23 cellular contexts compared by ENCODE assay signal in the genomic region with DNA sequence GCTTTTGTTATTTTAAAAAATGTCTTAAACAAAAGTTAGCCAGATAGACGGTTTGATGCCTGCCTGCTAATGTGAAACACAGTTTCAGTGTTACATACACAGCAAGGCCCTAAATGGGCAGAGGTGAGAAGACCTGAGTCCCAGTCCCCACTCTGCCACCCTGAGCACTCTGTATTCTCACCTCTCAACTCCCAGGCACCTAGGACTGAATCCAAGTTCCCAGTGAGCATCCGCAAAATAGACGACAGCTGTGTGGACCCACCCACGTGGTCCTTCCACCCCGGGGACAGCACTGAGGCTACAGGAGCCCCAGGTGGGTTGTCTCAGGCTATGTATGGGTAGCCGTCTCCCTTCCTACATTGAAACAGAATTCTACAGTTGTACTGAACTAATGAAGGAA.
DNase-seq lines count a peak whose midpoint lies in the region; ATAC-seq, FAIRE-seq and TF ChIP-seq lines count a peak whose summit lies in the region.
"Had no signal": no experiment of that assay in that cellular context is flagged by ENCODE, and none has a peak within 500 bp of the region (broad histone marks: within the 10 kb centered on the region; RNA-seq: fewer than 3 reads in every experiment).

No MANE protein-coding gene starts in this region.

- H3K4me3 Mint-ChIP-seq in progenitor cell of endocrine pancreas (ENCODE audit: low read depth), result peak overlapping the region; percentile 64
- H3K4me3 Mint-ChIP-seq: T-helper 1 cell treated with Interleukin-12 subunit alpha and Interleukin-12 subunit beta and Interleukin-4 antibody, amounts not matched to agents 30 μg/mL and 1 μg/mL, for 36 hours had no signal

- no peak for TF ChIP-seq EP300 in A549 (IDR thresholded peaks at IDR 0.05)

- POLR2A ChIA-PET in A549 (lab: Yijun Ruan, JAX), result no interaction called here

- CTCF ChIA-PET in A549 (lab: Yijun Ruan, JAX), result interaction anchor here (1.3 to 1.8 kb wide), 2 partner anchors 11 to 97 kb away, joined by 3 to 8 read pairs; no protein-coding TSS in a partner anchor

- TF ChIP-seq CTCF in A549 (IDR thresholded peaks at IDR 0.05) (no peak), progenitor cell of endocrine pancreas (IDR thresholded peaks at IDR 0.05; ENCODE audit: unreplicated experiment) (no peak)

- H3K9me3 ChIP-seq in A549 (no peaks in the 10 kb centered on the region), right cardiac atrium (ENCODE audit: control insufficient read depth, low read length) (no peaks in the 10 kb centered on the region)
- H3K9me3 ChIP-seq: SJSA1, testis had no signal

- ATAC-seq in A549, result no peak
- peak in 1 of 2 donors; percentile 18 for ATAC-seq in right cardiac atrium
- no peak for ATAC-seq in GM21576 (IDR thresholded peaks at IDR 0.05; ENCODE audit: unreplicated experiment)
- ATAC-seq in GM18498 (IDR thresholded peaks at IDR 0.05; ENCODE audit: unreplicated experiment), result no peak

- intact Hi-C loops in right cardiac atrium (cut with DNase I), result no loop called here

- peak overlapping the region; percentile 56; the same call in 1 of the 3 replicates for H3K4me2 ChIP-seq in A549

- no peak for FAIRE-seq in A549 (lab: Jason Lieb, UNC)
- FAIRE-seq: frontal cortex, GM19239, H1 had no signal

- H3K27ac ChIP-seq in A549, result 0 out of 6 replicates have a peak overlapping the region, but pooled peaks of 1 of the 2 experiments have one; percentile 36
- peak overlapping the region; percentile 93 for H3K27ac ChIP-seq in right cardiac atrium (ENCODE audit: low read length)
- H3K27ac ChIP-seq: dorsolateral prefrontal cortex, SJSA1, testis, WERI-Rb-1 had no signal

- H3K36me3 Mint-ChIP-seq in progenitor cell of endocrine pancreas (ENCODE audit: insufficient read depth), result peaks cover 19% of the 10 kb centered on the region

- H3K4me1 Mint-ChIP-seq in progenitor cell of endocrine pancreas (ENCODE audit: low read depth), result peaks cover 49% of the 10 kb centered on the region

- no peaks in the 10 kb centered on the region for H3K27me3 ChIP-seq in right cardiac atrium (ENCODE audit: control insufficient read depth, insufficient read depth)
- H3K27me3 ChIP-seq: cardiac muscle cell, dorsolateral prefrontal cortex, SJSA1, testis had no signal

- no peak overlapping the region for H3K4me3 ChIP-seq in A549
- no peak overlapping the region for H3K4me3 ChIP-seq in right cardiac atrium (ENCODE audit: low read length)
- H3K4me3 ChIP-seq: cardiac muscle cell, dorsolateral prefrontal cortex, SJSA1, testis had no signal

- peak overlapping the region; percentile 95 for H3K27ac Mint-ChIP-seq in progenitor cell of endocrine pancreas
- H3K27ac Mint-ChIP-seq: T-helper 1 cell treated with Interleukin-12 subunit alpha and Interleukin-12 subunit beta and Interleukin-4 antibody, amounts not matched to agents 30 μg/mL and 1 μg/mL, for 36 hours had no signal

- peaks cover 11% of the 10 kb centered on the region for H3K4me1 ChIP-seq in A549
- peaks cover 8% of the 10 kb centered on the region for H3K4me1 ChIP-seq in right cardiac atrium (ENCODE audit: control insufficient read depth, insufficient read depth, low read length)
- H3K4me1 ChIP-seq: SJSA1 had no signal

- H3K27me3 Mint-ChIP-seq in progenitor cell of endocrine pancreas, result no peaks in the 10 kb centered on the region

- 85% methylated on average over 6 of the region's 6 CpGs for WGBS in A549 (ENCODE audit: missing lambda C conversion rate)
- 79% methylated on average over 6 of the region's 6 CpGs for WGBS in right cardiac atrium

- no peaks in the 10 kb centered on the region for H3K9me3 Mint-ChIP-seq in progenitor cell of endocrine pancreas (ENCODE audit: low read depth)
- H3K9me3 Mint-ChIP-seq: T-helper 1 cell treated with Interleukin-12 subunit alpha and Interleukin-12 subunit beta and Interleukin-4 antibody, amounts not matched to agents 30 μg/mL and 1 μg/mL, for 36 hours had no signal

- TF ChIP-seq RAD21 in A549 (conservative IDR thresholded peaks at IDR 0.05 in 1 of 2, IDR thresholded peaks at IDR 0.05 in 1 of 2), result no peak

- TF ChIP-seq POLR2A in A549 (IDR thresholded peaks at IDR 0.05; ENCODE audit: low read length), result no peak

- no peak for DNase-seq in A549 (ENCODE audit: low read depth in 1 of 2, low spot score in 1 of 2)
- DNase-seq in NCI-H69 (lab: John Stamatoyannopoulos, UW), result peak; percentile 54
- DNase-seq in right cardiac atrium, result no peak
- DNase-seq in progenitor cell of endocrine pancreas (ENCODE audit: low spot score, unreplicated experiment), result no peak
- no peak for DNase-seq in medulla oblongata (ENCODE audit: extremely low spot score)
- DNase-seq in activated CD4-positive, alpha-beta T cell treated with anti-CD3 and anti-CD28 coated beads for 4 hours, result no peak
- DNase-seq: activated CD4-positive, alpha-beta T cell treated with anti-CD3 and anti-CD28 coated beads, Interleukin-2, amount 50 U/mL, for 48 hours; amniotic stem cell; DMS 273 treated with DMSO at 0.1 percent for 48 hours; dorsolateral prefrontal cortex; GDM1; KG1; NCI-H1694 treated with DMSO at 0.1 percent for 48 hours; testis had no signal

TF ChIP-seq in A549, 52 proteins besides CTCF, POLR2A, EP300 and RAD21:
- TF ChIP-seq HEYL (CRISPR knock-in tag; IDR thresholded peaks at IDR 0.05) (no peak), CHD4 (IDR thresholded peaks at IDR 0.05; ENCODE audit: borderline replicate concordance) (no peak), ESRRA (IDR thresholded peaks at IDR 0.05; ENCODE audit: borderline replicate concordance, low read length) (no peak), MYC (IDR thresholded peaks at IDR 0.05; ENCODE audit: borderline replicate concordance, low read length) (no peak), HDAC2 (IDR thresholded peaks at IDR 0.05) (no peak), POLR2AphosphoS2 (conservative IDR thresholded peaks at IDR 0.05; ENCODE audit: low read length) (no peak), PHF8 (IDR thresholded peaks at IDR 0.05; ENCODE audit: borderline replicate concordance, low read depth) (no peak), NPAS2 (CRISPR knock-in tag; IDR thresholded peaks at IDR 0.05; ENCODE audit: borderline replicate concordance) (no peak), SMC3 (IDR thresholded peaks at IDR 0.05) (no peak)
- TF ChIP-seq, protein P1, sequence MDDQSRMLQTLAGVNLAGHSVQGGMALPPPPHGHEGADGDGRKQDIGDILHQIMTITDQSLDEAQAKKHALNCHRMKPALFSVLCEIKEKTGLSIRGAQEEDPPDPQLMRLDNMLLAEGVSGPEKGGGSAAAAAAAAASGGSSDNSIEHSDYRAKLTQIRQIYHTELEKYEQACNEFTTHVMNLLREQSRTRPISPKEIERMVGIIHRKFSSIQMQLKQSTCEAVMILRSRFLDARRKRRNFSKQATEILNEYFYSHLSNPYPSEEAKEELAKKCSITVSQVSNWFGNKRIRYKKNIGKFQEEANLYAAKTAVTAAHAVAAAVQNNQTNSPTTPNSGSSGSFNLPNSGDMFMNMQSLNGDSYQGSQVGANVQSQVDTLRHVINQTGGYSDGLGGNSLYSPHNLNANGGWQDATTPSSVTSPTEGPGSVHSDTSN (IDR thresholded peaks at IDR 0.05), result no peak
- TF ChIP-seq, protein P2, sequence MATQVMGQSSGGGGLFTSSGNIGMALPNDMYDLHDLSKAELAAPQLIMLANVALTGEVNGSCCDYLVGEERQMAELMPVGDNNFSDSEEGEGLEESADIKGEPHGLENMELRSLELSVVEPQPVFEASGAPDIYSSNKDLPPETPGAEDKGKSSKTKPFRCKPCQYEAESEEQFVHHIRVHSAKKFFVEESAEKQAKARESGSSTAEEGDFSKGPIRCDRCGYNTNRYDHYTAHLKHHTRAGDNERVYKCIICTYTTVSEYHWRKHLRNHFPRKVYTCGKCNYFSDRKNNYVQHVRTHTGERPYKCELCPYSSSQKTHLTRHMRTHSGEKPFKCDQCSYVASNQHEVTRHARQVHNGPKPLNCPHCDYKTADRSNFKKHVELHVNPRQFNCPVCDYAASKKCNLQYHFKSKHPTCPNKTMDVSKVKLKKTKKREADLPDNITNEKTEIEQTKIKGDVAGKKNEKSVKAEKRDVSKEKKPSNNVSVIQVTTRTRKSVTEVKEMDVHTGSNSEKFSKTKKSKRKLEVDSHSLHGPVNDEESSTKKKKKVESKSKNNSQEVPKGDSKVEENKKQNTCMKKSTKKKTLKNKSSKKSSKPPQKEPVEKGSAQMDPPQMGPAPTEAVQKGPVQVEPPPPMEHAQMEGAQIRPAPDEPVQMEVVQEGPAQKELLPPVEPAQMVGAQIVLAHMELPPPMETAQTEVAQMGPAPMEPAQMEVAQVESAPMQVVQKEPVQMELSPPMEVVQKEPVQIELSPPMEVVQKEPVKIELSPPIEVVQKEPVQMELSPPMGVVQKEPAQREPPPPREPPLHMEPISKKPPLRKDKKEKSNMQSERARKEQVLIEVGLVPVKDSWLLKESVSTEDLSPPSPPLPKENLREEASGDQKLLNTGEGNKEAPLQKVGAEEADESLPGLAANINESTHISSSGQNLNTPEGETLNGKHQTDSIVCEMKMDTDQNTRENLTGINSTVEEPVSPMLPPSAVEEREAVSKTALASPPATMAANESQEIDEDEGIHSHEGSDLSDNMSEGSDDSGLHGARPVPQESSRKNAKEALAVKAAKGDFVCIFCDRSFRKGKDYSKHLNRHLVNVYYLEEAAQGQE (IDR thresholded peaks at IDR 0.05), result no peak
- TF ChIP-seq, protein P3, sequence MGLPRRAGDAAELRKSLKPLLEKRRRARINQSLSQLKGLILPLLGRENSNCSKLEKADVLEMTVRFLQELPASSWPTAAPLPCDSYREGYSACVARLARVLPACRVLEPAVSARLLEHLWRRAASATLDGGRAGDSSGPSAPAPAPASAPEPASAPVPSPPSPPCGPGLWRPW (IDR thresholded peaks at IDR 0.05), result no peak
- TF ChIP-seq, protein P4, sequence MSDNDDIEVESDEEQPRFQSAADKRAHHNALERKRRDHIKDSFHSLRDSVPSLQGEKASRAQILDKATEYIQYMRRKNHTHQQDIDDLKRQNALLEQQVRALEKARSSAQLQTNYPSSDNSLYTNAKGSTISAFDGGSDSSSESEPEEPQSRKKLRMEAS (IDR thresholded peaks at IDR 0.05), result no peak
